9 cellular contexts compared by ENCODE assay signal in the genomic region with DNA sequence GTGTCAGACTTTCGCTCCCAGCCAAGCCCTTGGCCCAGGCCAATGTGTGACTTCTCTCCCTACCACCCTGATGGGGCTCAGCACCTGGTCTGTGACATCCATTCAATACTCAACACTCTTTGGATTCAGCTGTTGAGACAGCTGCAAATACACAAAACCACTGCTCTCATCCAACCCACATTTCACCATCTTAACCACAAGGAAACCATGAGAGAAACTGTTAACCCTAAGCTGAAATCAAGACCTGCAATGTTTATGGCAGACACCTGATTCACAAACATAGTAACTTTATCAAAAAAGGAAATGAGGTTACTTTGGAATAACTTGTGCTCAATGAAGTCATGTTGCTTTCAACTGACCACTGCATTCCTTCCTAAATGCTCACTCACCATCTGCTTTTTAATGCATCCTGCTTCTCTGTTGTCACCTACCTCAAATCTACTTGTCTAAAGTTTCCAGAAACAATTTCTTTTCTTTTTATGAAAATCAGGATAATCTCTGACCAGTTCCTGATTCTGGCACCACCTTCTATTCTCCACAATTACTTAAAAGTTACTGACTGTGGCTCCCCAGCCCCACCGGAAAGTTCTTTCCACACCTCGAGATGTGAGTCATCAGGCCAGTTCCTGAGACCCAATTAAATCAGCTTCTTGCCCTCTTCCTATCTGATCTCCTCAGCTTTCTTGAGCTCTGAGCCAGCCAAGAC.
A peak's percentile ranks its signal among the peaks of the same experiment; 100 is the strongest.
DNase-seq lines count a peak whose midpoint lies in the region; ATAC-seq, FAIRE-seq and TF ChIP-seq lines count a peak whose summit lies in the region.
"Had no signal": no experiment of that assay in that cellular context is flagged by ENCODE, and none has a peak within 500 bp of the region (broad histone marks: within the 10 kb centered on the region; RNA-seq: fewer than 3 reads in every experiment).

No MANE protein-coding gene starts in this region.

- CTCF ChIA-PET in T-cell (lab: Charles Lee): interaction anchor here in 1 of 2 donors (0.6 kb wide), 1 partner anchor 87 kb away, joined by 5 read pairs; no protein-coding TSS in a partner anchor

- H3K4me1 Mint-ChIP-seq in T-cell: peaks cover under 1 to 17% (median 7%) of the 10 kb centered on the region in 3 donors

- TF ChIP-seq POLR2A in GM12891 (IDR thresholded peaks at IDR 0.05; ENCODE audit: low read depth, low read length) (no peak), GM18505 (IDR thresholded peaks at IDR 0.05; ENCODE audit: borderline replicate concordance, extremely low read depth, insufficient read depth, insufficient read length) (no peak)

- peak overlapping the region; percentile 38 for H3K27ac ChIP-seq in keratinocyte (ENCODE audit: control insufficient read depth, insufficient read depth, low read length)
- H3K27ac ChIP-seq: pancreas had no signal

- H3K9me1 ChIP-seq in keratinocyte (ENCODE audit: control insufficient read depth, extremely low read depth, insufficient read depth, low read length): no peaks in the 10 kb centered on the region

- peak overlapping the region in 1 of 3 experiments; percentile 6 for H3K4me3 ChIP-seq in keratinocyte (ENCODE audit: control insufficient read depth in 2 of 3, extremely low read depth in 1 of 3, insufficient read depth in 2 of 3, low read depth in 1 of 3, low read length in 3 of 3)
- H3K4me3 ChIP-seq: pancreas had no signal

- no peak for TF ChIP-seq CTCF in keratinocyte (optimal IDR thresholded peaks at IDR 0.05 in 1 of 3, IDR thresholded peaks at IDR 0.05 in 1 of 3, conservative IDR thresholded peaks at IDR 0.05 in 1 of 3; ENCODE audit: extremely low read depth in 1 of 3, insufficient read depth in 2 of 3, low read length in 3 of 3)

- POLR2A ChIA-PET in T-cell (lab: Charles Lee): no interaction called here

- H3K9me3 ChIP-seq in keratinocyte (ENCODE audit: control insufficient read depth, low read depth, low read length): no peaks in the 10 kb centered on the region
- H3K9me3 ChIP-seq: pancreas had no signal

- DNase-seq in GM12891 (ENCODE audit: insufficient read length, low spot score): no peak
- peak in 1 of 34 experiments; percentile 2 for DNase-seq in T-cell
- DNase-seq in keratinocyte (ENCODE audit: low read depth, low spot score): peak; percentile 32
- DNase-seq in NCI-H2107 treated with DMSO at 0.1 percent for 48 hours (lab: John Stamatoyannopoulos, UW; ENCODE audit: unreplicated experiment): no peak
- DNase-seq: pancreas had no signal

- peaks cover 51% of the 10 kb centered on the region for H3K4me1 ChIP-seq in keratinocyte (ENCODE audit: control insufficient read depth, extremely low read depth, insufficient read depth, low read length)

- peak; percentile 54 for FAIRE-seq in GM12891 (lab: Jason Lieb, UNC)
- peak; percentile 91 for FAIRE-seq in keratinocyte (lab: Jason Lieb, UNC)
- FAIRE-seq: pancreas had no signal

- no peaks in the 10 kb centered on the region for H3K9me3 Mint-ChIP-seq in T-cell

- no peaks in the 10 kb centered on the region for H3K36me3 ChIP-seq in keratinocyte (ENCODE audit: control insufficient read depth in 2 of 2, extremely low read depth in 1 of 2, insufficient read depth in 2 of 2, low read length in 2 of 2)
- H3K36me3 ChIP-seq: pancreas had no signal

- peak overlapping the region; percentile 0 for H3K9ac ChIP-seq in keratinocyte (ENCODE audit: control insufficient read depth, extremely low read depth, insufficient read depth, low read length)

- H3K4me2 ChIP-seq in keratinocyte (ENCODE audit: control insufficient read depth, extremely low read depth, insufficient read depth, low read depth, low read length): peak overlapping the region; percentile 63

- no peaks in the 10 kb centered on the region for H3K79me2 ChIP-seq in keratinocyte (ENCODE audit: control insufficient read depth, insufficient read depth, low read length)

- peaks cover 40 to 43% of the 10 kb centered on the region in 2 donors for H3K27me3 Mint-ChIP-seq in T-cell

- dilution Hi-C loops in keratinocyte (cut with MboI; ENCODE audit: extremely low pct_ligation_motif_present, low sequenced_read_pairs): no loop called here

- H4K20me1 ChIP-seq in keratinocyte (ENCODE audit: control insufficient read depth, extremely low read depth, insufficient read depth, low read length): no peaks in the 10 kb centered on the region

- H3K27me3 ChIP-seq in keratinocyte (ENCODE audit: control insufficient read depth, extremely low read depth, insufficient read depth, low read length): no peaks in the 10 kb centered on the region

- H2AFZ ChIP-seq in keratinocyte (ENCODE audit: control insufficient read depth, low read length): no peak overlapping the region

- H3K27ac Mint-ChIP-seq in T-cell: no peak overlapping the region

- no peaks in the 10 kb centered on the region for H3K36me3 Mint-ChIP-seq in T-cell

- no peak overlapping the region for H3K4me3 Mint-ChIP-seq in T-cell

- peak; percentile 65 for ATAC-seq in HG02938 (IDR thresholded peaks at IDR 0.05; ENCODE audit: unreplicated experiment)
- peak in 3 of 4 experiments; percentile 53 to 60 (median 59) for ATAC-seq in T-cell (replicated peaks in 1 of 4)
- no peak for ATAC-seq in HG02840 (IDR thresholded peaks at IDR 0.05; ENCODE audit: low FRiP score, unreplicated experiment)
- no peak for ATAC-seq in GM19455 (IDR thresholded peaks at IDR 0.05; ENCODE audit: unreplicated experiment)
- ATAC-seq in GM18505 (IDR thresholded peaks at IDR 0.05; ENCODE audit: unreplicated experiment): no peak

TF ChIP-seq in GM12891, 5 proteins besides CTCF, POLR2A, EP300 and RAD21:
- TF ChIP-seq POLR2AphosphoS5 (IDR thresholded peaks at IDR 0.05; ENCODE audit: low read depth, low read length) (no peak), POU2F2 (IDR thresholded peaks at IDR 0.05; ENCODE audit: low read depth, low read length) (no peak), TAF1 (IDR thresholded peaks at IDR 0.05; ENCODE audit: low read depth, low read length) (no peak), PAX5 (IDR thresholded peaks at IDR 0.05; ENCODE audit: insufficient read depth, low read length, severe bottlenecking) (no peak), SPI1 (IDR thresholded peaks at IDR 0.05; ENCODE audit: low read depth, low read length) (no peak)

Comparison
In these comparisons a context has a peak if more than half of its experiments do, and no peak if none do; other contexts are left out.
1. ATAC-seq: peak in HG02938 (single experiment) and T-cell (3 of 4); none in HG02840 (single experiment), GM19455 (single experiment) and GM18505 (single experiment).